14 cellular contexts compared by ENCODE assay signal in the genomic region with DNA sequence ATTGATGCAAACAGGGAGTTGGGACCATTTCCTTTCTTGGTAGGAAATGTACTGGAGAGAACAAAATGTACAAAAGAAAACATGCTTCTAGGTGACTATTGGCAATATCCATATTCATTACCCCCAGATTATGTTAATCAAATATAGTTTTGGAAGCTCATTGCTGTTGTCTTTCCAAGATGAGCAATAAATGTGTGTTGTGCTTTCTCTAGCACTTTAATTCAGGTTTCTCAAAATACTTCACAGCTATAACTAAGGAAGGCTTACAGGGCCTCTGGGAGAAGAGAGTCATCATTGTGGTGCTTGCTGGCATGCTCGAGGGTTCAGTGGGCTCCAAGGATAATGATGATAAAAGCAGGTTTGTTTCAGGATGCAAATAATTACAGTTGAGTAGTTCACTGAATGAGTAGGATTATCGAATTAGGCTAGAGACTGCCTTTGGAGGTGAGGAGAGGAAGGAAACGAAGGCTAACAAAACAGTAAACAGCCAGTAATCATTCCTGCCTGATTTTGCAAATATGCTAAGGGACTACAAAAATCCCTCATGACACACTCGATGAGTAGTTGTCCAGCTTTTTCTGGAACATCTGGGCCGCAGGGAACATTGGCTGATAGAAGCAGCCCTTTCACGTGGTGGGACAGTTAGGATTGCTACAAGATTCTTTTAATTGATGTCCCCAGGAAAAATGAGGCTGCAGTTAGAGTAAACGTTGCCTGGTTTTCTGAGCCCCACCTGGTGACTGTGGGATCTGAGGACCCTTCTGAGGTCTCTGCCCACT. TPM values are rescaled to one million over a fixed set of nuclear protein-coding genes. Genes with fewer than 3 reads are reported as not detected.
DNase-seq lines count a peak whose midpoint lies in the region; FAIRE-seq and TF ChIP-seq lines count a peak whose summit lies in the region.
"Had no signal": no experiment of that assay in that cellular context is flagged by ENCODE, and none has a peak within 500 bp of the region (broad histone marks: within the 10 kb centered on the region; RNA-seq: fewer than 3 reads in every experiment).

No MANE protein-coding gene starts in this region.

- H3K27me3 ChIP-seq in vagina, result no peaks in the 10 kb centered on the region
- H3K27me3 ChIP-seq: Peyer's patch had no signal

- peak; percentile 74 for FAIRE-seq in D721Med (lab: Jason Lieb, UNC)
- FAIRE-seq: keratinocyte, TTC549 had no signal

- intact Hi-C loops in vagina (cut with DNase I), result no loop called here

- TF ChIP-seq POLR2A in vagina (IDR thresholded peaks at IDR 0.05), result no peak

- no peak overlapping the region for H3K27ac ChIP-seq in vagina
- H3K27ac ChIP-seq: Peyer's patch had no signal

- DNase-seq in D721Med (ENCODE audit: insufficient read length, low spot score) (no peak), NCI-H1436 treated with DMSO at 0.1 percent for 48 hours (lab: John Stamatoyannopoulos, UW) (peak; percentile 23), fibroblast of gingiva (ENCODE audit: low read depth) (peak; percentile 24), skeletal muscle cell (ENCODE audit: low read depth) (peak; percentile 55), cortex of kidney (lab: John Stamatoyannopoulos, UW) (no peak), islet precursor cell (no peak), vagina (ENCODE audit: extremely low spot score in 2 of 2) (no peak)
- DNase-seq: activated CD4-positive, alpha-beta T cell treated with anti-CD3 and anti-CD28 coated beads, Interleukin-2, amount 10 ng/mL, durations not matched to agents 7 days and 5 days; activated naive CD4-positive, alpha-beta T cell treated with anti-CD3 and anti-CD28 coated beads for 36 hours; Peyer's patch; retina had no signal

- no peaks in the 10 kb centered on the region for H3K4me1 ChIP-seq in vagina
- H3K4me1 ChIP-seq: Peyer's patch had no signal

- no peaks in the 10 kb centered on the region for H3K9me3 ChIP-seq in vagina
- H3K9me3 ChIP-seq: Peyer's patch had no signal

- TF ChIP-seq CTCF in D721Med (IDR thresholded peaks at IDR 0.05; ENCODE audit: insufficient read depth, missing control alignments) (no peak), vagina (IDR thresholded peaks at IDR 0.05) (no peak)

- H3K36me3 ChIP-seq in vagina, result no peaks in the 10 kb centered on the region
- H3K36me3 ChIP-seq: Peyer's patch had no signal

- H3K4me3 ChIP-seq in skeletal muscle cell (ENCODE audit: low read depth, low read length) (no peak overlapping the region), vagina (no peak overlapping the region)
- H3K4me3 ChIP-seq: Peyer's patch had no signal

RNA-seq across cellular contexts. Expression of gene SLC7A14, which starts 54.1 kb away (rescaled TPM):
- 1.2 TPM for total RNA-seq in vagina
- total RNA-seq: activated CD4-positive, alpha-beta T cell treated with anti-CD3 and anti-CD28 coated beads, Interleukin-2, amount 10 ng/mL, durations not matched to agents 7 days and 5 days; activated naive CD4-positive, alpha-beta T cell treated with anti-CD3 and anti-CD28 coated beads for 36 hours; esophagus mucosa had no signal

Comparison
In these comparisons a context has a peak if more than half of its experiments do, and no peak if none do; other contexts are left out.
1. DNase-seq: peak in NCI-H1436 treated with DMSO at 0.1 percent for 48 hours (single experiment), fibroblast of gingiva (single experiment) and skeletal muscle cell (single experiment); none in D721Med (single experiment), cortex of kidney (single experiment), islet precursor cell (single experiment) and vagina (0 of 2).